ENCODE assay signal across 33 cellular contexts in the genomic region with DNA sequence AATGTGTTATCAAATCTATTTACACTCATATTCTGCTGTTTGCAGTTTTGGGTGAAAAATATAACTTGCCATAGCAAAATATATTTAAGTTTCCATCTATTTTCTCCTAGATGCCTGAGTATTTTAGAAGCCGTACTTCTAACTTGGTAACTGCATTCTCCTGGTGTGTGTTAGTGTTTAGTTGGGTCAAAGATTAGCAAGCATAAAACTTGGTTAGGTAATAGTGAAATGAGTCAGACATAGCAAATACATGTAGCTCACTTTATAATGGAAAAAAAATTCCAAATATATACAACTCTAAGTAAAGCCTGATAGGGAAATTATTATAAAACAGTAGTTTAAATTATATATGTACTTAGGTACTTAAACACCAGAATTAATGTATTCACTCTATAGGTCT.
"Had no signal": no experiment of that assay in that cellular context is flagged by ENCODE, and none has a peak within 500 bp of the region (broad histone marks: within the 10 kb centered on the region; RNA-seq: fewer than 3 reads in every experiment).

No MANE protein-coding gene starts in this region.

- H3K9me3 Mint-ChIP-seq: activated CD4-positive, alpha-beta memory T cell treated with anti-CD3 and anti-CD28 coated beads for 36 hours; activated CD4-positive, alpha-beta T cell treated with anti-CD3 and anti-CD28 coated beads, Interleukin-2, amount 10 ng/mL, durations not matched to agents 24 days and 14 days; activated naive CD4-positive, alpha-beta T cell treated with anti-CD3 and anti-CD28 coated beads, Interleukin-2, amount 10 ng/mL, durations not matched to agents 7 days and 5 days; activated naive CD8-positive, alpha-beta T cell treated with anti-CD3 and anti-CD28 coated beads, Interleukin-2, amount 10 ng/mL, durations not matched to agents 7 days and 5 days; activated T-helper 1 cell treated with anti-CD3 and anti-CD28 coated beads, Interleukin-12 subunit alpha, Interleukin-12 subunit beta, Interleukin-2, Interleukin-4 antibody, amounts not matched to agents 30 ng/mL and 10 ng/mL and 1 ng/mL, durations not matched to agents 14 hours and 24 hours and 36 hours; central memory CD8-positive, alpha-beta T cell; stimulated activated memory B cell treated with anti-CD40 and anti-IgM and Interleukin-4, amounts not matched to agents 10 μg/mL and 1 μg/mL and 100 μg/mL, for 72 hours; type B pancreatic cell had no signal

- H3K4me3 Mint-ChIP-seq: activated CD4-positive, alpha-beta memory T cell treated with anti-CD3 and anti-CD28 coated beads for 36 hours; activated CD4-positive, alpha-beta T cell treated with anti-CD3 and anti-CD28 coated beads, Interleukin-2, amount 10 ng/mL, durations not matched to agents 24 days and 14 days; activated naive CD4-positive, alpha-beta T cell treated with anti-CD3 and anti-CD28 coated beads, Interleukin-2, amount 10 ng/mL, durations not matched to agents 7 days and 5 days; activated naive CD8-positive, alpha-beta T cell treated with anti-CD3 and anti-CD28 coated beads, Interleukin-2, amount 10 ng/mL, durations not matched to agents 7 days and 5 days; activated T-helper 1 cell treated with anti-CD3 and anti-CD28 coated beads, Interleukin-12 subunit alpha, Interleukin-12 subunit beta, Interleukin-2, Interleukin-4 antibody, amounts not matched to agents 30 ng/mL and 10 ng/mL and 1 ng/mL, durations not matched to agents 14 hours and 24 hours and 36 hours; central memory CD8-positive, alpha-beta T cell; naive thymus-derived CD4-positive, alpha-beta T cell; stimulated activated memory B cell treated with anti-CD40 and anti-IgM and Interleukin-4, amounts not matched to agents 10 μg/mL and 1 μg/mL and 100 μg/mL, for 72 hours; stimulated activated naive CD8-positive, alpha-beta T cell treated with anti-CD3 and anti-CD28 coated beads, Interleukin-15, amount 100 ng/mL, for 72 hours; T-helper 17 cell; type B pancreatic cell had no signal

- H3K9me3 ChIP-seq: ascending aorta, ovary, uterus had no signal

- H3K4me3 ChIP-seq: ascending aorta, ovary, uterus had no signal

- H3K4me1 Mint-ChIP-seq: activated CD4-positive, alpha-beta T cell treated with anti-CD3 and anti-CD28 coated beads, Interleukin-2, amount 10 ng/mL, durations not matched to agents 24 days and 14 days; activated naive CD4-positive, alpha-beta T cell treated with anti-CD3 and anti-CD28 coated beads, Interleukin-2, amount 10 ng/mL, durations not matched to agents 7 days and 5 days; activated naive CD8-positive, alpha-beta T cell treated with anti-CD3 and anti-CD28 coated beads, Interleukin-2, amount 10 ng/mL, durations not matched to agents 7 days and 5 days; central memory CD8-positive, alpha-beta T cell; naive thymus-derived CD4-positive, alpha-beta T cell; stimulated activated memory B cell treated with anti-CD40 and anti-IgM and Interleukin-4, amounts not matched to agents 10 μg/mL and 1 μg/mL and 100 μg/mL, for 72 hours; stimulated activated naive CD8-positive, alpha-beta T cell treated with anti-CD3 and anti-CD28 coated beads, Interleukin-15, amount 100 ng/mL, for 72 hours; T-helper 17 cell had no signal

- ATAC-seq: naive thymus-derived CD4-positive, alpha-beta T cell; sciatic nerve; stimulated activated memory B cell treated with anti-CD40 and anti-IgM and Interleukin-4, amounts not matched to agents 10 μg/mL and 1 μg/mL and 100 μg/mL, for 72 hours; stimulated activated naive CD8-positive, alpha-beta T cell treated with anti-CD3 and anti-CD28 coated beads, Interleukin-15, amount 100 ng/mL, for 72 hours; T-helper 17 cell had no signal

- H3K27ac Mint-ChIP-seq: activated CD4-positive, alpha-beta memory T cell treated with anti-CD3 and anti-CD28 coated beads for 36 hours; activated CD4-positive, alpha-beta T cell treated with anti-CD3 and anti-CD28 coated beads, Interleukin-2, amount 10 ng/mL, durations not matched to agents 24 days and 14 days; activated naive CD4-positive, alpha-beta T cell treated with anti-CD3 and anti-CD28 coated beads, Interleukin-2, amount 10 ng/mL, durations not matched to agents 7 days and 5 days; activated naive CD8-positive, alpha-beta T cell treated with anti-CD3 and anti-CD28 coated beads, Interleukin-2, amount 10 ng/mL, durations not matched to agents 7 days and 5 days; activated T-helper 1 cell treated with anti-CD3 and anti-CD28 coated beads, Interleukin-12 subunit alpha, Interleukin-12 subunit beta, Interleukin-2, Interleukin-4 antibody, amounts not matched to agents 30 ng/mL and 10 ng/mL and 1 ng/mL, durations not matched to agents 14 hours and 24 hours and 36 hours; naive thymus-derived CD4-positive, alpha-beta T cell; progenitor cell of endocrine pancreas; stimulated activated memory B cell treated with anti-CD40 and anti-IgM and Interleukin-4, amounts not matched to agents 10 μg/mL and 1 μg/mL and 100 μg/mL, for 72 hours; stimulated activated naive CD8-positive, alpha-beta T cell treated with anti-CD3 and anti-CD28 coated beads, Interleukin-15, amount 100 ng/mL, for 72 hours; T-helper 17 cell; type B pancreatic cell had no signal

- H3K27me3 ChIP-seq: ascending aorta, ovary, uterus had no signal

- H3K36me3 Mint-ChIP-seq: activated CD4-positive, alpha-beta memory T cell treated with anti-CD3 and anti-CD28 coated beads for 36 hours; activated naive CD4-positive, alpha-beta T cell treated with anti-CD3 and anti-CD28 coated beads, Interleukin-2, amount 10 ng/mL, durations not matched to agents 7 days and 5 days; activated naive CD8-positive, alpha-beta T cell treated with anti-CD3 and anti-CD28 coated beads, Interleukin-2, amount 10 ng/mL, durations not matched to agents 7 days and 5 days; naive thymus-derived CD4-positive, alpha-beta T cell; stimulated activated memory B cell treated with anti-CD40 and anti-IgM and Interleukin-4, amounts not matched to agents 10 μg/mL and 1 μg/mL and 100 μg/mL, for 72 hours; type B pancreatic cell had no signal

- DNase-seq: activated CD4-positive, alpha-beta memory T cell treated with anti-CD3 and anti-CD28 coated beads for 36 hours; activated CD4-positive, alpha-beta T cell treated with anti-CD3 and anti-CD28 coated beads, Interleukin-2, amount 10 ng/mL, durations not matched to agents 24 days and 14 days; activated CD4-positive, CD25-positive, alpha-beta regulatory T cell treated with anti-CD3 and anti-CD28 coated beads, Interleukin-2, amount 50 U/mL, for 72 hours; activated CD8-positive, alpha-beta memory T cell treated with anti-CD3 and anti-CD28 coated beads, Interleukin-2, amount 50 U/mL, for 4 hours; activated gamma-delta T cell; activated naive CD4-positive, alpha-beta T cell treated with anti-CD3 and anti-CD28 coated beads, Interleukin-2, amount 10 ng/mL, durations not matched to agents 7 days and 5 days; activated naive CD8-positive, alpha-beta T cell treated with anti-CD3 and anti-CD28 coated beads, Interleukin-2, amount 10 ng/mL, durations not matched to agents 7 days and 5 days; activated T-cell treated with anti-CD3 and anti-CD28 coated beads, Interleukin-2, amount 50 U/mL, for 1 hour; dermis blood vessel endothelial cell; effector CD4-positive, alpha-beta T cell; kidney; midbrain; naive thymus-derived CD4-positive, alpha-beta T cell; ovary; retina; small intestine; stimulated activated CD4-positive, alpha-beta T cell treated with anti-CD3 and anti-CD28 coated beads, Interleukin-1b, Interleukin-23, amount 100 ng/mL, for 48 hours; stimulated activated CD4-positive, alpha-beta T cell treated with anti-CD3 and anti-CD28 coated beads, Interleukin-4, amount 100 ng/mL, for 4 hours; stimulated activated CD8-positive, alpha-beta memory T cell treated with anti-CD3 and anti-CD28 coated beads, Interleukin-4, amount 100 ng/mL, for 48 hours; stimulated activated naive CD8-positive, alpha-beta T cell treated with anti-CD3 and anti-CD28 coated beads, Interleukin-15, amount 100 ng/mL, for 72 hours; substantia nigra; T-helper 17 cell; uterus had no signal

- H3K4me1 ChIP-seq: ascending aorta, uterus had no signal

- FAIRE-seq: colon, endometrium, frontal cortex, kidney, small intestine had no signal

- H3K27me3 Mint-ChIP-seq: activated CD4-positive, alpha-beta memory T cell treated with anti-CD3 and anti-CD28 coated beads for 36 hours; activated CD4-positive, alpha-beta T cell treated with anti-CD3 and anti-CD28 coated beads, Interleukin-2, amount 10 ng/mL, durations not matched to agents 24 days and 14 days; activated naive CD4-positive, alpha-beta T cell treated with anti-CD3 and anti-CD28 coated beads, Interleukin-2, amount 10 ng/mL, durations not matched to agents 7 days and 5 days; activated naive CD8-positive, alpha-beta T cell treated with anti-CD3 and anti-CD28 coated beads, Interleukin-2, amount 10 ng/mL, durations not matched to agents 7 days and 5 days; central memory CD8-positive, alpha-beta T cell; naive thymus-derived CD4-positive, alpha-beta T cell; progenitor cell of endocrine pancreas; stimulated activated memory B cell treated with anti-CD40 and anti-IgM and Interleukin-4, amounts not matched to agents 10 μg/mL and 1 μg/mL and 100 μg/mL, for 72 hours; stimulated activated naive CD8-positive, alpha-beta T cell treated with anti-CD3 and anti-CD28 coated beads, Interleukin-15, amount 100 ng/mL, for 72 hours; T-helper 17 cell; type B pancreatic cell had no signal

- H3K27ac ChIP-seq: ascending aorta, ovary, uterus had no signal

- H3K36me3 ChIP-seq: ascending aorta, ovary, uterus had no signal
